9 cellular contexts compared by ENCODE assay signal in the genomic region with DNA sequence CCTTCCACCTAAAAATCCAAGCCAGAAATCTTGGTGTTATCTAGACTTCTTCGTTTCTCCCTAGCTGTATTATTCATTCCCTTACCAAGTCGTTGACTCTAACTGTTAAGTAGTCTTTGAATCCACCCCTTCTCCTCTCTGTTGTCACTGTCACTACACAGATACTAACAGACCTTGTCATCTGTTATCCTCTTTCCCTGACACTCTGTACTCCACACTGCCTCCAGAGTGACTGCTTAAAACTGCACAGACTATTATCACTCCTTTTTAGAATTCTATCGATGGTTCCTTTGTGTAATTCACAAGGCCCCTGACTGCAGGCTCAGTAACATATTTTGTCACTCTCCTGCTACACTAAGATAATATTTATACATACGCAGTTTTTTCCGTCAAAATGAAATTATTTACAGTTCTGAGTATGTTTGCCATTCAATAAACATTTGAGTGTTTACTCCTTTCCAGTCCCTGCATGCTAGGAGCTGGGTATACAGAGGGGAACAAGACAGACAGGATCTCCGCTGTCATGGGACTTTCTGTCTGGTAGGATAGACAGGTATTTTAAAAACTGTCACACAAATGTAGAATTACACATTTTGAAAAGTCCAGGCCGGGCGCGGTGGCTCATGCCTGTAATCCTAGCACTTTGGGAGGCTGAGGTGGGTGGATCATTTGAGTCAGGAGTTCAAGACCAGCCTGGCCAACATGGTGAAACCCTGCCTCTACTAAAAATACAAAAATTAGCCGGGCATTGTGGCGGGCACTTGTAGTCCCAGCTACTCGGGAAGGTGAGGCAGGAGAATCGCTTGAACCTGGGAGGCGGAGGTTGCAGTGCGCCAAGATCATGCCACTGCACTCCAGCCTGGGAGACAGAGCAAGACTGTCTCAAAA. TPM values are rescaled to one million over a fixed set of nuclear protein-coding genes. Genes with fewer than 3 reads are reported as not detected.
A peak's percentile ranks its signal among the peaks of the same experiment; 100 is the strongest.
DNase-seq lines count a peak whose midpoint lies in the region; ATAC-seq and TF ChIP-seq lines count a peak whose summit lies in the region.
"Had no signal": no experiment of that assay in that cellular context is flagged by ENCODE, and none has a peak within 500 bp of the region (broad histone marks: within the 10 kb centered on the region; RNA-seq: fewer than 3 reads in every experiment).

No MANE protein-coding gene starts in this region.

- DNase-seq in NCI-H2227 (lab: John Stamatoyannopoulos, UW; ENCODE audit: unreplicated experiment) (peak; percentile 6), NCI-H2227 treated with DMSO at 0.1 percent for 48 hours (lab: John Stamatoyannopoulos, UW) (no peak), HEK293T (ENCODE audit: extremely low spot score) (no peak), WERI-Rb-1 (no peak), coronary artery (ENCODE audit: low spot score) (no peak), trophoblast cell (no peak)
- DNase-seq in naive thymus-derived CD8-positive, alpha-beta T cell, result peak in 2 of 10 donors; percentile 23 to 42
- DNase-seq: NCI-H1105 treated with DMSO at 0.1 percent for 48 hours had no signal

- no peaks in the 10 kb centered on the region for H3K9me3 Mint-ChIP-seq in naive thymus-derived CD8-positive, alpha-beta T cell

- H3K4me3 Mint-ChIP-seq in naive thymus-derived CD8-positive, alpha-beta T cell, result peak overlapping the region in 3 of 10 donors; percentile 2 to 34 (median 20)

- no peak overlapping the region for H2AFZ ChIP-seq in trophoblast cell (ENCODE audit: insufficient read depth, low read length, poor library complexity)

- H2BK12ac ChIP-seq in trophoblast cell (ENCODE audit: low read length), result no peak overlapping the region

- no peak overlapping the region for H3K9ac ChIP-seq in trophoblast cell (ENCODE audit: low read length)

- POLR2A ChIA-PET in HEK293T (lab: Yijun Ruan, JAX), result interaction anchor here (1.7 to 4.2 kb wide), 2 partner anchors 26 to 28 kb away, joined by 4 to 18 read pairs; a partner anchor contains a TSS
- POLR2A ChIA-PET in naive thymus-derived CD8-positive, alpha-beta T cell (lab: Charles Lee), result interaction anchor here (0.6 to 5.3 kb wide), 2 partner anchors 12 to 29 kb away, joined by 3 to 32 read pairs; a partner anchor contains a TSS

- peak overlapping the region; percentile 30 for H3K27ac ChIP-seq in WERI-Rb-1
- no peak overlapping the region for H3K27ac ChIP-seq in coronary artery
- no peak overlapping the region for H3K27ac ChIP-seq in trophoblast cell (ENCODE audit: low read depth, low read length)

- ATAC-seq in naive thymus-derived CD8-positive, alpha-beta T cell, result peak in 1 of 2 donors; percentile 13
- ATAC-seq in HG03520 (IDR thresholded peaks at IDR 0.05; ENCODE audit: unreplicated experiment), result no peak

- H3K4me3 ChIP-seq in WERI-Rb-1 (ENCODE audit: low read depth, low read length), result no peak overlapping the region
- no peak overlapping the region for H3K4me3 ChIP-seq in coronary artery
- no peak overlapping the region for H3K4me3 ChIP-seq in trophoblast cell (ENCODE audit: low read depth, low read length)

- H3K36me3 Mint-ChIP-seq in naive thymus-derived CD8-positive, alpha-beta T cell, result peaks cover 11 to 65% (median 19%) of the 10 kb centered on the region in 3 donors

- no peak overlapping the region for H4K8ac ChIP-seq in trophoblast cell (ENCODE audit: low read depth, low read length)

- H3K14ac ChIP-seq in trophoblast cell (ENCODE audit: low read length), result no peak overlapping the region

- no peak overlapping the region for H2BK5ac ChIP-seq in trophoblast cell (ENCODE audit: low read depth, low read length, poor library complexity)

- peaks cover 68% of the 10 kb centered on the region for H3K36me3 ChIP-seq in WERI-Rb-1
- peaks cover 40 to 48% of the 10 kb centered on the region in 2 experiments for H3K36me3 ChIP-seq in trophoblast cell (ENCODE audit: control insufficient read depth in 1 of 2, insufficient read depth in 2 of 2, low read length in 2 of 2)

- CTCF ChIA-PET in HEK293T (lab: Yijun Ruan, JAX), result interaction anchor here (0.6 to 0.7 kb wide), 2 partner anchors 28 to 33 kb away, joined by 3 to 4 read pairs; no protein-coding TSS in a partner anchor

- H4K91ac ChIP-seq in trophoblast cell (ENCODE audit: low read depth, low read length), result no peak overlapping the region

- no peaks in the 10 kb centered on the region for H3K27me3 Mint-ChIP-seq in naive thymus-derived CD8-positive, alpha-beta T cell

- H3K27ac Mint-ChIP-seq in naive thymus-derived CD8-positive, alpha-beta T cell, result peak overlapping the region in 9 of 10 donors; percentile 32 to 90 (median 71)

- TF ChIP-seq CTCF in WERI-Rb-1 (IDR thresholded peaks at IDR 0.05; ENCODE audit: low read depth, low read length), result peak; percentile 52
- no peak for TF ChIP-seq CTCF in coronary artery (IDR thresholded peaks at IDR 0.05)

- peaks cover 3% of the 10 kb centered on the region for H3K79me1 ChIP-seq in trophoblast cell (ENCODE audit: low read length)

- H3K9me3 ChIP-seq in WERI-Rb-1 (ENCODE audit: severe bottlenecking) (no peaks in the 10 kb centered on the region), trophoblast cell (ENCODE audit: insufficient read depth, low read depth, low read length) (no peaks in the 10 kb centered on the region)

- WGBS in trophoblast cell (ENCODE audit: extremely low coverage, insufficient coverage, insufficient read length), result no CpG with 5 or more reads among the region's 15 CpGs

- no peak overlapping the region for H4K12ac ChIP-seq in trophoblast cell (ENCODE audit: low read depth, low read length)

- peaks cover 13 to 41% (median 33%) of the 10 kb centered on the region in 4 donors for H3K4me1 Mint-ChIP-seq in naive thymus-derived CD8-positive, alpha-beta T cell

- H2BK120ac ChIP-seq in trophoblast cell (ENCODE audit: insufficient read depth, low read length, poor library complexity), result no peak overlapping the region

- H3K79me2 ChIP-seq in trophoblast cell (ENCODE audit: control insufficient read depth, insufficient read depth, low read length, poor library complexity), result peaks cover 8% of the 10 kb centered on the region

- no peak overlapping the region for H2AK5ac ChIP-seq in trophoblast cell (ENCODE audit: low read length)

- no peak overlapping the region for H3K4ac ChIP-seq in trophoblast cell (ENCODE audit: low read depth, low read length)

- no peaks in the 10 kb centered on the region for H3K27me3 ChIP-seq in WERI-Rb-1 (ENCODE audit: insufficient read depth, low read depth, severe bottlenecking)
- H3K27me3 ChIP-seq in trophoblast cell (ENCODE audit: insufficient read depth, low read length), result no peaks in the 10 kb centered on the region

- H3K23ac ChIP-seq in trophoblast cell (ENCODE audit: low read length), result no peak overlapping the region

- peaks cover 3 to 7% of the 10 kb centered on the region in 2 experiments for H3K4me1 ChIP-seq in trophoblast cell (ENCODE audit: control insufficient read depth in 1 of 2, insufficient read depth in 2 of 2, low read length in 2 of 2)

- H3K18ac ChIP-seq in trophoblast cell (ENCODE audit: low read length), result no peak overlapping the region

- no peak overlapping the region for H3K4me2 ChIP-seq in trophoblast cell (ENCODE audit: low read length)

TF ChIP-seq in HEK293T, 16 proteins besides CTCF, POLR2A, EP300 and RAD21:
- TF ChIP-seq, protein P1, sequence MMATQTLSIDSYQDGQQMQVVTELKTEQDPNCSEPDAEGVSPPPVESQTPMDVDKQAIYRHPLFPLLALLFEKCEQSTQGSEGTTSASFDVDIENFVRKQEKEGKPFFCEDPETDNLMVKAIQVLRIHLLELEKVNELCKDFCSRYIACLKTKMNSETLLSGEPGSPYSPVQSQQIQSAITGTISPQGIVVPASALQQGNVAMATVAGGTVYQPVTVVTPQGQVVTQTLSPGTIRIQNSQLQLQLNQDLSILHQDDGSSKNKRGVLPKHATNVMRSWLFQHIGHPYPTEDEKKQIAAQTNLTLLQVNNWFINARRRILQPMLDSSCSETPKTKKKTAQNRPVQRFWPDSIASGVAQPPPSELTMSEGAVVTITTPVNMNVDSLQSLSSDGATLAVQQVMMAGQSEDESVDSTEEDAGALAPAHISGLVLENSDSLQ (IDR thresholded peaks at IDR 0.05), result 0 out of 2 replicates have a peak, but pooled peaks have one; percentile 34
- TF ChIP-seq FOXK2 (IDR thresholded peaks at IDR 0.05), result no peak

RNA-seq across cellular contexts. Expression of a gene that starts 3.8 kb away (rescaled TPM):
- total RNA-seq in naive thymus-derived CD8-positive, alpha-beta T cell, result 100 to 1,000 TPM; 368 to 386 TPM
- polyA plus RNA-seq in naive thymus-derived CD8-positive, alpha-beta T cell, result 10 to 100 TPM; 81.0 to 93.5 (median 91.9) TPM
- 418 and 476 TPM in 2 replicates for polyA plus RNA-seq in trophoblast cell (2013)

RNA-seq across cellular contexts. Expression of a gene that starts 12.0 kb away (rescaled TPM):
- 100 to 1,000 TPM; 287 to 291 TPM for total RNA-seq in naive thymus-derived CD8-positive, alpha-beta T cell
- polyA plus RNA-seq in naive thymus-derived CD8-positive, alpha-beta T cell, result 100 to 1,000 TPM; 136 to 240 (median 150) TPM
- 0.26 and 0.49 TPM in 2 replicates for polyA plus RNA-seq in trophoblast cell (2013)

RNA-seq across cellular contexts. Expression of a gene that starts 28.7 kb away (rescaled TPM):
- 10 to 100 TPM; 88.0 to 89.5 TPM for total RNA-seq in naive thymus-derived CD8-positive, alpha-beta T cell
- 10 to 100 TPM; 13.1 to 18.7 (median 15.5) TPM for polyA plus RNA-seq in naive thymus-derived CD8-positive, alpha-beta T cell
- 106 and 110 TPM in 2 replicates for polyA plus RNA-seq in trophoblast cell (2013)

RNA-seq across cellular contexts. Expression of a gene that starts 31.0 kb away (rescaled TPM):
- total RNA-seq in naive thymus-derived CD8-positive, alpha-beta T cell, result 100 to 1,000 TPM in 1 of 2 experiments, 10 to 100 TPM in 1; 98.5 to 104 TPM
- polyA plus RNA-seq in naive thymus-derived CD8-positive, alpha-beta T cell, result 1 to 10 TPM in 2 of 3 donors, under 1 TPM in 1; 0.38 to 2.5 (median 2.1) TPM
- 54.4 TPM in 2 replicates for polyA plus RNA-seq in trophoblast cell (2013)

RNA-seq across cellular contexts. Expression of a gene that starts 32.1 kb away (rescaled TPM):
- total RNA-seq in naive thymus-derived CD8-positive, alpha-beta T cell, result 1 to 10 TPM; 1.9 to 2.7 TPM
- not detected for polyA plus RNA-seq in naive thymus-derived CD8-positive, alpha-beta T cell
- 1.4 and 2.3 TPM in 2 replicates for polyA plus RNA-seq in trophoblast cell (2013)
